27 cellular contexts compared by ENCODE assay signal in the genomic region with DNA sequence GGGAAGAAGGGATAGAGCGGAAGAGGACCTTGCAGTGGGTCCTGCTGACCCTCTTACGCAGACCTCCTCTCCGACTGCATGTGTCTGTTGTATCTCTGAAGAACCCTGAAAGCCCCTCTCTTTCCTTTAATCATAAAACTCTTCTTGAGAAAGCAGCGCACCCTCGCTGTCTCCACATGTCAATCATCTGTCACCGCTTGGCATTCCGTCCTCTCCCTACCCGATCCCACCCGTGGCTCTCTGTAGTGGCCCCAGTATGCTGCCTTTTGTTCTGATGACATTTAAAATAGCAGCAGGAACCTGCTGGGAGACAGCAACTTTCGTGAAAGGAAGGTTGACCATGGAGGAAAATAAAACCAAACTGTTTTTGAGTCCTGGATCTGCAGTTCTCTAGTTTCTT.
"Had no signal": no experiment of that assay in that cellular context is flagged by ENCODE, and none has a peak within 500 bp of the region (broad histone marks: within the 10 kb centered on the region; RNA-seq: fewer than 3 reads in every experiment).

No MANE protein-coding gene starts in this region.

- H3K27ac ChIP-seq: stomach, suprapubic skin, testis, thoracic aorta, thyroid gland, tibial artery, tibial nerve, transverse colon, upper lobe of left lung, upper lobe of right lung, uterus, vagina had no signal

- H3K4me1 Mint-ChIP-seq: stimulated activated effector memory CD8-positive, alpha-beta T cell treated with anti-CD3 and anti-CD28 coated beads, Interleukin-12 subunit alpha, Interleukin-12 subunit beta, amount 100 ng/mL, for 72 hours; stimulated activated naive B cell treated with anti-CD40 and anti-IgM and Interleukin-4, amounts not matched to agents 10 μg/mL and 1 μg/mL and 100 μg/mL, for 72 hours; stimulated activated naive CD8-positive, alpha-beta T cell treated with anti-CD3 and anti-CD28 coated beads, Interleukin-15, amount 100 ng/mL, for 72 hours had no signal

- H3K4me3 Mint-ChIP-seq: stimulated activated effector memory CD8-positive, alpha-beta T cell treated with anti-CD3 and anti-CD28 coated beads, Interleukin-12 subunit alpha, Interleukin-12 subunit beta, amount 100 ng/mL, for 72 hours; stimulated activated naive B cell treated with anti-CD40 and anti-IgM and Interleukin-4, amounts not matched to agents 10 μg/mL and 1 μg/mL and 100 μg/mL, for 72 hours; stimulated activated naive CD8-positive, alpha-beta T cell treated with anti-CD3 and anti-CD28 coated beads, Interleukin-15, amount 100 ng/mL, for 72 hours; stimulated activated naive CD8-positive, alpha-beta T cell treated with anti-CD3 and anti-CD28 coated beads, Interleukin-15, Interleukin-2, amounts not matched to agents 100 ng/mL and 50 ng/mL, for 24 hours; type B pancreatic cell had no signal

- H3K36me3 ChIP-seq: stomach, suprapubic skin, thoracic aorta, thyroid gland, tibial artery, tibial nerve, transverse colon, upper lobe of left lung, upper lobe of right lung, uterus, vagina had no signal

- H3K27me3 Mint-ChIP-seq: stimulated activated naive B cell treated with anti-CD40 and anti-IgM and Interleukin-4, amounts not matched to agents 10 μg/mL and 1 μg/mL and 100 μg/mL, for 72 hours; stimulated activated naive CD8-positive, alpha-beta T cell treated with anti-CD3 and anti-CD28 coated beads, Interleukin-15, amount 100 ng/mL, for 72 hours; stimulated activated naive CD8-positive, alpha-beta T cell treated with anti-CD3 and anti-CD28 coated beads, Interleukin-15, Interleukin-2, amounts not matched to agents 100 ng/mL and 50 ng/mL, for 24 hours had no signal

- H3K27ac Mint-ChIP-seq: stimulated activated effector memory CD8-positive, alpha-beta T cell treated with anti-CD3 and anti-CD28 coated beads, Interleukin-12 subunit alpha, Interleukin-12 subunit beta, amount 100 ng/mL, for 72 hours; stimulated activated naive B cell treated with anti-CD40 and anti-IgM and Interleukin-4, amounts not matched to agents 10 μg/mL and 1 μg/mL and 100 μg/mL, for 72 hours; stimulated activated naive CD8-positive, alpha-beta T cell treated with anti-CD3 and anti-CD28 coated beads, Interleukin-15, amount 100 ng/mL, for 72 hours; stimulated activated naive CD8-positive, alpha-beta T cell treated with anti-CD3 and anti-CD28 coated beads, Interleukin-15, Interleukin-2, amounts not matched to agents 100 ng/mL and 50 ng/mL, for 24 hours; type B pancreatic cell had no signal

- H3K36me3 Mint-ChIP-seq: stimulated activated effector memory CD8-positive, alpha-beta T cell treated with anti-CD3 and anti-CD28 coated beads, Interleukin-12 subunit alpha, Interleukin-12 subunit beta, amount 100 ng/mL, for 72 hours; stimulated activated naive B cell treated with anti-CD40 and anti-IgM and Interleukin-4, amounts not matched to agents 10 μg/mL and 1 μg/mL and 100 μg/mL, for 72 hours; type B pancreatic cell had no signal

- DNase-seq: stimulated activated CD4-positive, alpha-beta T cell treated with anti-CD3 and anti-CD28 coated beads, Interleukin-2, amount 100 ng/mL, for 24 hours; stimulated activated CD4-positive, alpha-beta T cell treated with anti-CD3 and anti-CD28 coated beads, Interleukin-2, amount 100 ng/mL, for 48 hours; stimulated activated CD4-positive, alpha-beta T cell treated with anti-CD3 and anti-CD28 coated beads, Interleukin-4, amount 100 ng/mL, for 1 hour; stimulated activated CD4-positive, alpha-beta T cell treated with anti-CD3 and anti-CD28 coated beads, Interleukin-4, amount 100 ng/mL, for 24 hours; stimulated activated CD4-positive, alpha-beta T cell treated with anti-CD3 and anti-CD28 coated beads, Interleukin-4, amount 100 ng/mL, for 4 hours; stimulated activated CD8-positive, alpha-beta memory T cell treated with anti-CD3 and anti-CD28 coated beads, Interleukin-4, amount 100 ng/mL, for 48 hours; stimulated activated naive B cell treated with anti-CD40 and anti-IgM and Interleukin-4, amounts not matched to agents 10 μg/mL and 1 μg/mL and 100 μg/mL, for 72 hours; stimulated activated naive CD4-positive, alpha-beta T cell; stimulated activated naive CD4-positive, alpha-beta T cell treated with Interleukin-2 at 50 U/mL for 16 hours; stimulated activated naive CD8-positive, alpha-beta T cell treated with anti-CD3 and anti-CD28 coated beads, Interleukin-15, amount 100 ng/mL, for 72 hours; stimulated activated naive CD8-positive, alpha-beta T cell treated with anti-CD3 and anti-CD28 coated beads, Interleukin-15, Interleukin-2, amounts not matched to agents 100 U/mL and 50 U/mL, for 24 hours; stomach; testis; thyroid gland; tibial artery; transverse colon; trophoblast cell; upper lobe of left lung; upper lobe of right lung; uterus had no signal

- H3K4me1 ChIP-seq: stomach, suprapubic skin, testis, thyroid gland, tibial artery, tibial nerve, transverse colon, upper lobe of left lung, upper lobe of right lung, uterus, vagina had no signal

- H3K27me3 ChIP-seq: testis, thyroid gland, tibial nerve, transverse colon, upper lobe of left lung, upper lobe of right lung, uterus, vagina had no signal

- H3K9me3 Mint-ChIP-seq: stimulated activated effector memory CD8-positive, alpha-beta T cell treated with anti-CD3 and anti-CD28 coated beads, Interleukin-12 subunit alpha, Interleukin-12 subunit beta, amount 100 ng/mL, for 72 hours; stimulated activated naive CD8-positive, alpha-beta T cell treated with anti-CD3 and anti-CD28 coated beads, Interleukin-15, amount 100 ng/mL, for 72 hours; stimulated activated naive CD8-positive, alpha-beta T cell treated with anti-CD3 and anti-CD28 coated beads, Interleukin-15, Interleukin-2, amounts not matched to agents 100 ng/mL and 50 ng/mL, for 24 hours; type B pancreatic cell had no signal

- H3K4me3 ChIP-seq: stomach, suprapubic skin, testis, thoracic aorta, thyroid gland, tibial artery, tibial nerve, transverse colon, upper lobe of left lung, upper lobe of right lung, uterus, vagina had no signal

- H3K9me3 ChIP-seq: suprapubic skin, testis, thoracic aorta, thyroid gland, transverse colon, upper lobe of left lung, upper lobe of right lung, uterus had no signal

- ATAC-seq: stimulated activated effector memory CD8-positive, alpha-beta T cell treated with anti-CD3 and anti-CD28 coated beads, Interleukin-12 subunit alpha, Interleukin-12 subunit beta, amount 100 ng/mL, for 72 hours; stimulated activated naive B cell treated with anti-CD40 and anti-IgM and Interleukin-4, amounts not matched to agents 10 μg/mL and 1 μg/mL and 100 μg/mL, for 72 hours; stimulated activated naive CD8-positive, alpha-beta T cell treated with anti-CD3 and anti-CD28 coated beads, Interleukin-15, amount 100 ng/mL, for 72 hours; stimulated activated naive CD8-positive, alpha-beta T cell treated with anti-CD3 and anti-CD28 coated beads, Interleukin-15, Interleukin-2, amounts not matched to agents 100 U/mL and 50 U/mL, for 24 hours; upper lobe of right lung had no signal
